In genomic region chr17:75892556-75893224, GRCh38 we compare ENCODE assay signal across 1 cellular context.
TF ChIP-seq lines count a peak whose summit lies in the region.

No MANE protein-coding gene starts in this region.

TF ChIP-seq in WTC11, 78 proteins besides CTCF, POLR2A, EP300 and RAD21 (continued from another document):
- no peak for TF ChIP-seq OVOL2 (CRISPR knock-in tag; IDR thresholded peaks at IDR 0.05; ENCODE audit: borderline replicate concordance)
- TF ChIP-seq FOXP4 (CRISPR knock-in tag; IDR thresholded peaks at IDR 0.05), result no peak
